ENCODE assay signal across 9 cellular contexts in the genomic region with DNA sequence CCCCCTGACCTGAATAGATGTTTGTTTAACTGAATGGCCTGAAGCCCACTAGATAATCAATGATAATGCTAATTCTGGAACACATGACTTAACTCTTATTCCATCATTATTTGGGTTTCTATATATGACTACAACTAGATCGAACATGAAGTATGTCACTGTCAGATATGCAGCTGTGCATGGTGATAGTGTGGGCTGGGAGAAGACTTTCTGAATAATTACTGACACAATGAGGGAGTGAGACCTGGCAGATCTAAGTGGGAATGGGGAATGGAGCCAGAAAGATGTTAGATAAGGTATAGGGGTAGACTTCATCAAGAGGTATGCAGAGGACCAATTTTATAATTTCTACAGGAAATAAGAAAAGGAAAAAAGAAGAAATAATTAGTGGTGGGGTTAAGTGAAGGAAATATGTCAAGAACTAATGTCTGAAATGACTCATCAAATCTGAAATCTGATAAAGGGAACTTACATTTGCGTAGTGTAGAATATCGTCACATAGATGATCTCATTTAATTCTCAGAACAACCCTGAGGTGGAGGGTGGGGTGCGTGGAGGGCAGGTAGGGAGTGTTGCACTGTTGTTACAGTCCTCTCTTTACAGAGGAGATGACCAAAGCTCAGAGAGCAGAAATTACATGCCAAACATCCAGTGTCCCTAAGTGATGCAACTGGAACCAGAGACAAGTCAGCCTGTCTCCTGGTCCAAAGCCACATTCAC.
DNase-seq lines count a peak whose midpoint lies in the region; ATAC-seq and TF ChIP-seq lines count a peak whose summit lies in the region.
"Had no signal": no experiment of that assay in that cellular context is flagged by ENCODE, and none has a peak within 500 bp of the region (broad histone marks: within the 10 kb centered on the region; RNA-seq: fewer than 3 reads in every experiment).

No MANE protein-coding gene starts in this region.

- peak overlapping the region in 1 of 2 donors; percentile 1 for H3K4me3 Mint-ChIP-seq in stimulated activated naive B cell treated with anti-CD40 and anti-IgM and Interleukin-4, amounts not matched to agents 10 μg/mL and 1 μg/mL and 100 μg/mL, for 72 hours

- peaks cover 9 to 14% of the 10 kb centered on the region in 2 donors for H3K4me1 Mint-ChIP-seq in stimulated activated naive B cell treated with anti-CD40 and anti-IgM and Interleukin-4, amounts not matched to agents 10 μg/mL and 1 μg/mL and 100 μg/mL, for 72 hours

- peak; percentile 93 to 95 for ATAC-seq in stimulated activated naive B cell treated with anti-CD40 and anti-IgM and Interleukin-4, amounts not matched to agents 10 μg/mL and 1 μg/mL and 100 μg/mL, for 72 hours (replicated peaks)
- ATAC-seq in left cardiac atrium (no peak), GM19455 (IDR thresholded peaks at IDR 0.05; ENCODE audit: unreplicated experiment) (no peak)

- H3K27me3 ChIP-seq in mammary epithelial cell (ENCODE audit: insufficient read depth, low read length) = no peaks in the 10 kb centered on the region
- H3K27me3 ChIP-seq in ascending aorta = no peaks in the 10 kb centered on the region

- TF ChIP-seq CTCF in mammary epithelial cell (conservative IDR thresholded peaks at IDR 0.05 in 1 of 2, IDR thresholded peaks at IDR 0.05 in 1 of 2; ENCODE audit: extremely low read depth in 1 of 2, insufficient read depth in 1 of 2, low read depth in 1 of 2, low read length in 2 of 2) (no peak), ascending aorta (IDR thresholded peaks at IDR 0.05) (no peak)

- no peaks in the 10 kb centered on the region for H3K79me2 ChIP-seq in mammary epithelial cell (ENCODE audit: insufficient read depth, low read length)

- no peaks in the 10 kb centered on the region for H3K27me3 Mint-ChIP-seq in stimulated activated naive B cell treated with anti-CD40 and anti-IgM and Interleukin-4, amounts not matched to agents 10 μg/mL and 1 μg/mL and 100 μg/mL, for 72 hours

- in situ Hi-C loops in mammary epithelial cell (cut with MboI; ENCODE audit: low sequenced_read_pairs in 2 of 2) = no loop called here

- no peaks in the 10 kb centered on the region for H3K36me3 Mint-ChIP-seq in stimulated activated naive B cell treated with anti-CD40 and anti-IgM and Interleukin-4, amounts not matched to agents 10 μg/mL and 1 μg/mL and 100 μg/mL, for 72 hours

- H3K9ac ChIP-seq in mammary epithelial cell (ENCODE audit: insufficient read depth, low read length) = no peak overlapping the region

- peak overlapping the region; percentile 70 for H3K27ac Mint-ChIP-seq in stimulated activated naive B cell treated with anti-CD40 and anti-IgM and Interleukin-4, amounts not matched to agents 10 μg/mL and 1 μg/mL and 100 μg/mL, for 72 hours

- dilution Hi-C loops in mammary epithelial cell (cut with HindIII; ENCODE audit: low sequenced_read_pairs) = no loop called here

- H3K4me2 ChIP-seq in mammary epithelial cell (ENCODE audit: insufficient read depth, low read depth, low read length) = no peak overlapping the region

- no peaks in the 10 kb centered on the region for H4K20me1 ChIP-seq in mammary epithelial cell (ENCODE audit: insufficient read depth, low read length)

- WGBS in mammary epithelial cell (ENCODE audit: low coverage, missing lambda C conversion rate) = 47% methylated on average over 4 of the region's 4 CpGs

- no peaks in the 10 kb centered on the region for H3K9me3 Mint-ChIP-seq in stimulated activated naive B cell treated with anti-CD40 and anti-IgM and Interleukin-4, amounts not matched to agents 10 μg/mL and 1 μg/mL and 100 μg/mL, for 72 hours

- H2AFZ ChIP-seq in mammary epithelial cell (ENCODE audit: low read depth, low read length) = no peak overlapping the region

- H3K27ac ChIP-seq in mammary epithelial cell (ENCODE audit: insufficient read depth, low read depth, low read length) (no peak overlapping the region), ascending aorta (no peak overlapping the region)
- H3K27ac ChIP-seq: thoracic aorta had no signal

- H3K4me1 ChIP-seq in mammary epithelial cell (ENCODE audit: insufficient read depth, low read length) = peaks cover 36% of the 10 kb centered on the region
- H3K4me1 ChIP-seq in ascending aorta = peaks cover 9 to 16% of the 10 kb centered on the region in 2 donors

- peak; percentile 26 to 36 for DNase-seq in activated CD4-positive, alpha-beta T cell treated with anti-CD3 and anti-CD28 coated beads for 4 hours
- DNase-seq in activated CD4-positive, alpha-beta T cell treated with anti-CD3 and anti-CD28 coated beads, Interleukin-2, amount 50 U/mL, for 1 hour = no peak
- peak; percentile 34 for DNase-seq in MV-4-11 (lab: John Stamatoyannopoulos, UW)
- DNase-seq in mammary epithelial cell = peak; percentile 66
- DNase-seq in stimulated activated naive B cell treated with anti-CD40 and anti-IgM and Interleukin-4, amounts not matched to agents 10 μg/mL and 1 μg/mL and 100 μg/mL, for 72 hours = peak; percentile 21
- no peak for DNase-seq in left cardiac atrium
- DNase-seq in ascending aorta (ENCODE audit: low spot score in 2 of 2) = no peak

- no TSS peak for BruUV-seq in mammary epithelial cell (replicated peaks; lab: Mats Ljungman, UMichigan)

- intact Hi-C loops in mammary epithelial cell (cut with micrococcal nuclease) (no loop called here), left cardiac atrium (cut with DNase I) (no loop called here), ascending aorta (cut with DNase I) (no loop called here)

- H3K9me3 ChIP-seq in mammary epithelial cell (replicated peaks; ENCODE audit: insufficient read depth, low read length) = no peaks in the 10 kb centered on the region
- no peaks in the 10 kb centered on the region for H3K9me3 ChIP-seq in ascending aorta
- H3K9me3 ChIP-seq: thoracic aorta had no signal

- H3K4me3 ChIP-seq in mammary epithelial cell (replicated peaks in 1 of 3; ENCODE audit: insufficient read depth in 1 of 3, low read depth in 2 of 3, low read length in 3 of 3) = no peak overlapping the region
- no peak overlapping the region for H3K4me3 ChIP-seq in ascending aorta
- H3K4me3 ChIP-seq: thoracic aorta had no signal

- H3K36me3 ChIP-seq in mammary epithelial cell (ENCODE audit: insufficient read depth, low read length) (no peaks in the 10 kb centered on the region), ascending aorta (no peaks in the 10 kb centered on the region)
- H3K36me3 ChIP-seq: thoracic aorta had no signal

- CTCF ChIA-PET in mammary epithelial cell (lab: Charles Lee; ENCODE audit: low non-redundant PET) = no interaction called here

Comparison
In these comparisons a context has a peak if more than half of its experiments do, and no peak if none do; other contexts are left out.
1. DNase-seq: peak in activated CD4-positive, alpha-beta T cell treated with anti-CD3 and anti-CD28 coated beads for 4 hours (2 of 2), MV-4-11 (single experiment), mammary epithelial cell (single experiment) and stimulated activated naive B cell treated with anti-CD40 and anti-IgM and Interleukin-4, amounts not matched to agents 10 μg/mL and 1 μg/mL and 100 μg/mL, for 72 hours (single experiment); none in activated CD4-positive, alpha-beta T cell treated with anti-CD3 and anti-CD28 coated beads, Interleukin-2, amount 50 U/mL, for 1 hour (single experiment), left cardiac atrium (single experiment) and ascending aorta (0 of 2).
2. ATAC-seq: peak in stimulated activated naive B cell treated with anti-CD40 and anti-IgM and Interleukin-4, amounts not matched to agents 10 μg/mL and 1 μg/mL and 100 μg/mL, for 72 hours (2 of 2); none in left cardiac atrium (0 of 2) and GM19455 (single experiment).